In the genomic region with DNA sequence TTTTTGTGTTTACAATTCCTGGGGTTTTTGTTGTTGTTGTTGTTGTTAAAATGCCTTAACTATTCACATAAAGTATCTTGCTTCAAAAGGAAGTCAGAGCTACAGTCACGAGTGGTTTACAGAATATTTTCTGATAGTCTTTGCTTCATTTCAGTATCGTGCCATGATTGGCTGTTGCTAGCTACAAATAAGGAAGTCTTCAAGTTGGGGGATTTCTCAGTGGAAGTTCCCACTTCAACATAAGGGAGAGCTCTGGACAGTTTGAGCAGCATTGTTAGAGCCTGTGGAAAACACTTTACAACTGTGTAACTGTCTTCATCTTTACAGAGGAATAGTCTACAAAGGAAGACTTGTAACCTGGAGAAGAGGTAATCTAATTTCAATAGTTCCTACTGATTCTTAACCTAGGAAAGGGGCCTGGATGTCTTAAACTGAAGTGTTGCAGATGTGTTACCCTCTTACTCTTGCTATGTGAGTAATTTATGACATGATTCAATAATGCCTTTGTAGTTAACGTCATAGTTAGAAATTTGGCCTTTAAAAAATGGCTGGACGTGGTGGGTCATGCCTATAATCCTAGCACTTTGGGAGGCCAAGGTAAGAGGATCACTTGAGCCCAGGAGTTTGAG, we compare ENCODE assay signal across 8 cellular contexts. TPM values are rescaled to one million over a fixed set of nuclear protein-coding genes. Genes with fewer than 3 reads are reported as not detected.
A peak's percentile ranks its signal among the peaks of the same experiment; 100 is the strongest.
DNase-seq lines count a peak whose midpoint lies in the region; ATAC-seq, FAIRE-seq and TF ChIP-seq lines count a peak whose summit lies in the region.

No MANE protein-coding gene starts in this region.

- peak overlapping the region; percentile 63; the same call in 1 of the 2 replicates for H3K27ac ChIP-seq in SK-N-MC
- peak overlapping the region; percentile 34 to 60 (median 52) for H3K27ac ChIP-seq in esophagus muscularis mucosa (replicated peaks in 1 of 4)
- peak overlapping the region in 2 of 4 donors; percentile 48 to 69 for H3K27ac ChIP-seq in pancreas

- no peak for TF ChIP-seq EP300 in esophagus muscularis mucosa (IDR thresholded peaks at IDR 0.05)

- H3K9ac ChIP-seq in SK-N-MC (ENCODE audit: insufficient read length): no peak overlapping the region

- H3K36me3 ChIP-seq in SK-N-MC (ENCODE audit: insufficient read depth, low read length) (no peaks in the 10 kb centered on the region), esophagus muscularis mucosa (no peaks in the 10 kb centered on the region), pancreas (no peaks in the 10 kb centered on the region)

- no peak for TF ChIP-seq POLR2A in esophagus muscularis mucosa (IDR thresholded peaks at IDR 0.05; ENCODE audit: low read depth)

- intact Hi-C loops in esophagus muscularis mucosa (cut with DNase I) (no loop called here), pancreas (cut with DNase I) (no loop called here)

- ATAC-seq in GM18519 (IDR thresholded peaks at IDR 0.05; ENCODE audit: low FRiP score, unreplicated experiment) (peak; percentile 80), HG02973 (IDR thresholded peaks at IDR 0.05; ENCODE audit: unreplicated experiment) (peak; percentile 76), pancreas (peak in 3 of 4 donors; percentile 34 to 79 (median 78))

- no peaks in the 10 kb centered on the region for H3K27me3 ChIP-seq in esophagus muscularis mucosa
- no peaks in the 10 kb centered on the region for H3K27me3 ChIP-seq in pancreas

- peak; percentile 75 for DNase-seq in A172 (ENCODE audit: low spot score)
- no peak for DNase-seq in SK-N-MC (ENCODE audit: low read depth, low spot score)
- DNase-seq in esophagus muscularis mucosa (ENCODE audit: extremely low spot score): no peak
- DNase-seq in pancreas: no peak
- DNase-seq in DMS79 (lab: John Stamatoyannopoulos, UW): no peak
- DNase-seq in NCI-H1694 (lab: John Stamatoyannopoulos, UW): no peak

- H3K9me3 ChIP-seq in SK-N-MC (ENCODE audit: low read depth, low read length) (no peaks in the 10 kb centered on the region), esophagus muscularis mucosa (no peaks in the 10 kb centered on the region), pancreas (no peaks in the 10 kb centered on the region)

- no peak overlapping the region; the same call in 1 of the 2 replicates for H3K4me3 ChIP-seq in SK-N-MC
- peak overlapping the region; percentile 4 to 46 (median 27) for H3K4me3 ChIP-seq in esophagus muscularis mucosa
- peak overlapping the region in 1 of 4 donors; percentile 11 for H3K4me3 ChIP-seq in pancreas

- peaks cover 0 to 52% (median 33%) of the 10 kb centered on the region in 4 donors for H3K4me1 ChIP-seq in esophagus muscularis mucosa
- peaks cover 0 to 27% (median 16%) of the 10 kb centered on the region in 3 donors for H3K4me1 ChIP-seq in pancreas

- peak; percentile 43 for FAIRE-seq in pancreas (lab: Jason Lieb, UNC)

- WGBS in esophagus muscularis mucosa: 35% methylated on average over 4 of the region's 4 CpGs
- WGBS in pancreas, 2 donors: 58 to 61% methylated on average over 4 of the region's 4 CpGs

- TF ChIP-seq CTCF in esophagus muscularis mucosa (IDR thresholded peaks at IDR 0.05) (no peak), pancreas (IDR thresholded peaks at IDR 0.05) (no peak)

RNA-seq across cellular contexts. Expression of gene TANK, which starts 23.4 kb away (rescaled TPM):
- 74.0 and 74.5 TPM in 2 replicates for total RNA-seq in A172 (2014; rRNA removed; shearing (Covaris generic))
- total RNA-seq in esophagus muscularis mucosa: 10 to 100 TPM; 57.0 to 76.1 (median 69.7) TPM
- total RNA-seq in pancreas: 10 to 100 TPM; 13.0 to 30.3 (median 16.0) TPM
- polyA plus RNA-seq in pancreas: 10 to 100 TPM; 10.9 to 20.8 TPM
